In genomic region chr12:3189282-3189681, GRCh38 we compare ENCODE assay signal across 15 cellular contexts.
"Had no signal": no experiment of that assay in that cellular context is flagged by ENCODE, and none has a peak within 500 bp of the region (broad histone marks: within the 10 kb centered on the region; RNA-seq: fewer than 3 reads in every experiment).

No MANE protein-coding gene starts in this region.

- H3K36me3 ChIP-seq: esophagus muscularis mucosa, gastrocnemius medialis, lower lobe of right lung, pancreas, right lobe of liver, transverse colon had no signal

- ATAC-seq: gastrocnemius medialis; left colon; lower lobe of right lung; natural killer cell; stimulated activated memory B cell treated with anti-CD40 and anti-IgM and Interleukin-4, amounts not matched to agents 10 μg/mL and 1 μg/mL and 100 μg/mL, for 72 hours had no signal

- DNase-seq: effector memory CD4-positive, alpha-beta T cell; gastrocnemius medialis; left colon; lower lobe of right lung; natural killer cell; nucleus accumbens; pancreas; right lobe of liver; stimulated activated CD4-positive, alpha-beta T cell treated with anti-CD3 and anti-CD28 coated beads, Interleukin-4, amount 100 ng/mL, for 24 hours; transverse colon had no signal

- FAIRE-seq: endometrium, keratinocyte, pancreas had no signal

- H3K4me3 ChIP-seq: esophagus muscularis mucosa, gastrocnemius medialis, lower lobe of right lung, pancreas, right lobe of liver, transverse colon had no signal

- H3K27me3 ChIP-seq: esophagus muscularis mucosa, gastrocnemius medialis, pancreas, right lobe of liver, transverse colon had no signal

- H3K27ac ChIP-seq: epithelial cell of prostate, esophagus muscularis mucosa, gastrocnemius medialis, lower lobe of right lung, pancreas, right lobe of liver, transverse colon had no signal

- H3K9me3 ChIP-seq: esophagus muscularis mucosa, gastrocnemius medialis, lower lobe of right lung, pancreas, right lobe of liver, transverse colon had no signal

- H3K4me1 ChIP-seq: transverse colon had no signal
